Comparison of ENCODE assay signal across 8 cellular contexts in genomic region chr15:58227706-58228543, GRCh38.
DNase-seq lines count a peak whose midpoint lies in the region; ATAC-seq and TF ChIP-seq lines count a peak whose summit lies in the region.

No MANE protein-coding gene starts in this region.

- peak overlapping the region; percentile 42; the same call in 1 of the 2 replicates for H3K4me2 ChIP-seq in BLaER1

- H3K36me3 Mint-ChIP-seq in endodermal cell (ENCODE audit: low read depth) = no peaks in the 10 kb centered on the region

- DNase-seq in NCI-H82 (lab: John Stamatoyannopoulos, UW) = peak; percentile 89
- DNase-seq in activated CD8-positive, alpha-beta memory T cell treated with anti-CD3 and anti-CD28 coated beads for 24 hours = peak; percentile 84
- DNase-seq in endodermal cell = peak; percentile 89
- peak; percentile 82 for DNase-seq in stimulated activated CD8-positive, alpha-beta memory T cell treated with anti-CD3 and anti-CD28 coated beads, Interleukin-4, amount 100 ng/mL, for 48 hours
- no peak for DNase-seq in GOT3 (lab: John Stamatoyannopoulos, UW)

- no peaks in the 10 kb centered on the region for H3K9me3 Mint-ChIP-seq in endodermal cell

- H3K9ac ChIP-seq in BLaER1 (no peak overlapping the region), endodermal cell (ENCODE audit: extremely low read depth, low read length, poor library complexity, severe bottlenecking) (no peak overlapping the region)

- no peak overlapping the region for H3K27ac ChIP-seq in BLaER1
- H3K27ac ChIP-seq in endodermal cell (ENCODE audit: low read depth, low read length) = no peak overlapping the region
- peak overlapping the region; percentile 33 for H3K27ac ChIP-seq in mesodermal cell (ENCODE audit: low read depth, low read length, severe bottlenecking)

- H3K27ac Mint-ChIP-seq in endodermal cell = no peak overlapping the region

- peaks cover 30% of the 10 kb centered on the region for H3K4me1 Mint-ChIP-seq in endodermal cell

- H3K9me3 ChIP-seq in BLaER1 (no peaks in the 10 kb centered on the region), endodermal cell (ENCODE audit: control insufficient read depth, low read length) (no peaks in the 10 kb centered on the region), mesodermal cell (ENCODE audit: control insufficient read depth, low read length) (no peaks in the 10 kb centered on the region)

- no peaks in the 10 kb centered on the region for H3K27me3 ChIP-seq in BLaER1
- H3K27me3 ChIP-seq in endodermal cell (ENCODE audit: control insufficient read depth, insufficient read depth, low read length, poor library complexity, severe bottlenecking) = no peaks in the 10 kb centered on the region

- no peak overlapping the region for H3K4me3 Mint-ChIP-seq in endodermal cell

- WGBS in endodermal cell (ENCODE audit: insufficient coverage in 1 of 2, insufficient read length in 1 of 2), 2 experiments = 18 to 22% methylated on average over 3 to 7 of the region's 8 CpGs
- 80% methylated on average over 1 of the region's 8 CpGs; no CpG with 5 or more reads in 1 of the 2 experiments for WGBS in mesodermal cell (ENCODE audit: insufficient coverage in 2 of 2), 2 experiments

- ATAC-seq in HG02798 (IDR thresholded peaks at IDR 0.05; ENCODE audit: poor library complexity, unreplicated experiment) = peak; percentile 42

- no peaks in the 10 kb centered on the region for H4K20me1 ChIP-seq in BLaER1

- peaks cover 7% of the 10 kb centered on the region for H3K27me3 Mint-ChIP-seq in endodermal cell (ENCODE audit: insufficient read depth)

- H3K4me1 ChIP-seq in BLaER1 = peaks cover 89% of the 10 kb centered on the region
- peaks cover 5% of the 10 kb centered on the region for H3K4me1 ChIP-seq in endodermal cell (ENCODE audit: control insufficient read depth, insufficient read depth, low read length)
- peaks cover 38% of the 10 kb centered on the region for H3K4me1 ChIP-seq in mesodermal cell (ENCODE audit: control insufficient read depth, insufficient read depth, low read length, poor library complexity, severe bottlenecking)

- H3K4me3 ChIP-seq in BLaER1 (no peak overlapping the region), endodermal cell (ENCODE audit: low read length) (no peak overlapping the region), mesodermal cell (ENCODE audit: extremely low read depth, insufficient read depth, low read length, poor library complexity, severe bottlenecking) (no peak overlapping the region)

- H3K36me3 ChIP-seq in BLaER1 = no peaks in the 10 kb centered on the region
- no peaks in the 10 kb centered on the region for H3K36me3 ChIP-seq in endodermal cell (ENCODE audit: control insufficient read depth, insufficient read depth, low read length)
- H3K36me3 ChIP-seq in mesodermal cell (ENCODE audit: control insufficient read depth, insufficient read depth, low read length) = no peaks in the 10 kb centered on the region

- TF ChIP-seq CTCF in endodermal cell (conservative IDR thresholded peaks at IDR 0.05) = peak; percentile 97
